Comparison of ENCODE assay signal across 1 cellular context in the genomic region with DNA sequence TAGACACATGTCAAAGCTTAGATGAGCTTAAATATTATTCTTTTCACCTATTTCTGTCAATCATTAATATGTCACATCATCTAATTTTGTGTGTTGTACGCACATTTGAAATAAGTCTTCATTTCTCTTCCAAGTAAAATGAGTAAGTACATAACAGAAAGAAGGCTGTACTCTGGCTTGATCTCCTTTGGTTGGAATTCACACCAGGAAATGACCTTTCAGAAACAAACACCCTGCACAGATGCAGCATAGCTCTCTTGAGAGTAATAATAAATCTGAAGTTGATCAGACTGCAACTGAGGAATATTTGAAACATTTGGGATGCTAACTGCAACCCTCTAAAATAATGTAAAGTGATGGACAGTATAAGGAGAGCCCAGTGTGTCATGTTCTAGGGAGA.
TF ChIP-seq lines count a peak whose summit lies in the region.

No MANE protein-coding gene starts in this region.

TF ChIP-seq in A549, 52 proteins besides CTCF, POLR2A, EP300 and RAD21 (continued from another document):
- TF ChIP-seq NPAS2 (CRISPR knock-in tag; IDR thresholded peaks at IDR 0.05; ENCODE audit: borderline replicate concordance), result no peak
- TF ChIP-seq FOSL2 (IDR thresholded peaks at IDR 0.05), result no peak
- no peak for TF ChIP-seq FOSL2 (CRISPR knock-in tag; IDR thresholded peaks at IDR 0.05)
- no peak for TF ChIP-seq CBX8 (IDR thresholded peaks at IDR 0.05)
- TF ChIP-seq KDM5A (IDR thresholded peaks at IDR 0.05), result no peak
